In genomic region chr1:203324103-203325003, GRCh38 we compare ENCODE assay signal across 8 cellular contexts. TPM values are rescaled to one million over a fixed set of nuclear protein-coding genes. Genes with fewer than 3 reads are reported as not detected.
DNase-seq lines count a peak whose midpoint lies in the region; ATAC-seq and TF ChIP-seq lines count a peak whose summit lies in the region.

No MANE protein-coding gene starts in this region.

- H3K4me3 Mint-ChIP-seq in activated B cell treated with CpG ODN at 0.5 μM for 24 hours: peak overlapping the region; percentile 84
- peak overlapping the region; percentile 83 for H3K4me3 Mint-ChIP-seq in stimulated activated memory B cell treated with anti-CD40 and anti-IgM and Interleukin-4, amounts not matched to agents 10 μg/mL and 1 μg/mL and 100 μg/mL, for 72 hours

- H3K4me1 ChIP-seq in esophagus squamous epithelium: peaks cover 64 to 87% (median 67%) of the 10 kb centered on the region in 3 donors

- H3K27ac Mint-ChIP-seq in activated B cell treated with CpG ODN at 0.5 μM for 24 hours: peak overlapping the region; percentile 96
- peak overlapping the region; percentile 93 for H3K27ac Mint-ChIP-seq in stimulated activated memory B cell treated with anti-CD40 and anti-IgM and Interleukin-4, amounts not matched to agents 10 μg/mL and 1 μg/mL and 100 μg/mL, for 72 hours

- peak overlapping the region; percentile 48 for H3K27ac ChIP-seq in KOPT-K1 (ENCODE audit: low read depth, low read length, poor library complexity, severe bottlenecking)
- H3K27ac ChIP-seq in esophagus squamous epithelium: peak overlapping the region; percentile 42 to 96 (median 88)

- DNase-seq in activated B cell treated with CpG ODN at 0.5 μM for 24 hours: no peak
- DNase-seq in esophagus squamous epithelium (lab: John Stamatoyannopoulos, UW): no peak
- DNase-seq in KBM-7: no peak
- no peak for DNase-seq in AG20443 (ENCODE audit: low spot score)
- DNase-seq in NCI-H226: no peak

- TF ChIP-seq POLR2A in esophagus squamous epithelium (IDR thresholded peaks at IDR 0.05): no peak

- intact Hi-C loops in activated B cell treated with CpG ODN at 0.5 μM for 24 hours (cut with micrococcal nuclease) (loop anchor here (1.0 to 5.0 kb wide), 3 partner anchors 7 to 317 kb away; partner anchors contain the start of genes PPFIA4 and TMEM183A), esophagus squamous epithelium (cut with DNase I) (no loop called here)

- in situ Hi-C loops in KBM-7 (cut with MboI; ENCODE audit: low pct_unique_long_range_greater_than_20kb, low sequenced_read_pairs): no loop called here

- TF ChIP-seq CTCF in activated B cell treated with CpG ODN at 0.5 μM for 24 hours (IDR thresholded peaks at IDR 0.05): no peak
- no peak for TF ChIP-seq CTCF in esophagus squamous epithelium (IDR thresholded peaks at IDR 0.05)

- no peaks in the 10 kb centered on the region for H3K36me3 Mint-ChIP-seq in activated B cell treated with CpG ODN at 0.5 μM for 24 hours (ENCODE audit: low read depth)
- H3K36me3 Mint-ChIP-seq in stimulated activated memory B cell treated with anti-CD40 and anti-IgM and Interleukin-4, amounts not matched to agents 10 μg/mL and 1 μg/mL and 100 μg/mL, for 72 hours: no peaks in the 10 kb centered on the region

- H3K9me3 ChIP-seq in KOPT-K1 (ENCODE audit: insufficient read depth, low read length, poor library complexity, severe bottlenecking) (no peaks in the 10 kb centered on the region), esophagus squamous epithelium (no peaks in the 10 kb centered on the region)

- H3K4me1 Mint-ChIP-seq in activated B cell treated with CpG ODN at 0.5 μM for 24 hours: peaks cover 93% of the 10 kb centered on the region
- peaks cover 93% of the 10 kb centered on the region for H3K4me1 Mint-ChIP-seq in stimulated activated memory B cell treated with anti-CD40 and anti-IgM and Interleukin-4, amounts not matched to agents 10 μg/mL and 1 μg/mL and 100 μg/mL, for 72 hours

- ATAC-seq in activated B cell treated with CpG ODN at 0.5 μM for 24 hours (ENCODE audit: low read depth) (no peak), HG03175 (IDR thresholded peaks at IDR 0.05; ENCODE audit: unreplicated experiment) (no peak)
- ATAC-seq in stimulated activated memory B cell treated with anti-CD40 and anti-IgM and Interleukin-4, amounts not matched to agents 10 μg/mL and 1 μg/mL and 100 μg/mL, for 72 hours: peak; percentile 1

- H3K9me3 Mint-ChIP-seq in activated B cell treated with CpG ODN at 0.5 μM for 24 hours: no peaks in the 10 kb centered on the region
- H3K9me3 Mint-ChIP-seq in stimulated activated memory B cell treated with anti-CD40 and anti-IgM and Interleukin-4, amounts not matched to agents 10 μg/mL and 1 μg/mL and 100 μg/mL, for 72 hours: no peaks in the 10 kb centered on the region

- H3K36me3 ChIP-seq in KOPT-K1 (ENCODE audit: insufficient read depth, low read length) (no peaks in the 10 kb centered on the region), esophagus squamous epithelium (no peaks in the 10 kb centered on the region)

- H3K4me3 ChIP-seq in esophagus squamous epithelium: no peak overlapping the region

- no peaks in the 10 kb centered on the region for H3K27me3 ChIP-seq in esophagus squamous epithelium

- no peaks in the 10 kb centered on the region for H3K27me3 Mint-ChIP-seq in activated B cell treated with CpG ODN at 0.5 μM for 24 hours
- no peaks in the 10 kb centered on the region for H3K27me3 Mint-ChIP-seq in stimulated activated memory B cell treated with anti-CD40 and anti-IgM and Interleukin-4, amounts not matched to agents 10 μg/mL and 1 μg/mL and 100 μg/mL, for 72 hours

- 74 to 75% methylated on average over 10 to 15 of the region's 15 CpGs for WGBS in esophagus squamous epithelium, 2 donors

- POLR2A ChIA-PET in activated B cell treated with CpG ODN at 0.5 μM for 24 hours (lab: Charles Lee): interaction anchor here (1.3 to 9.5 kb wide), 5 partner anchors 13 to 57 kb away, joined by 4 to 1136 read pairs (median 92); partner anchors contain the start of gene BTG2

- CTCF ChIA-PET in activated B cell treated with CpG ODN at 0.5 μM for 24 hours (lab: Charles Lee): interaction anchor here (0.6 to 9.4 kb wide), 14 partner anchors 12 to 378 kb away, joined by 3 to 168 read pairs (median 5); partner anchors contain the start of gene BTG2

RNA-seq across cellular contexts. Expression of gene BTG2, which starts 19.0 kb away (rescaled TPM):
- total RNA-seq in activated B cell treated with CpG ODN at 0.5 μM for 24 hours (419 and 448 TPM in 2 replicates), esophagus squamous epithelium (10 to 100 TPM; 29.7 to 46.2 (median 41.3) TPM)

RNA-seq across cellular contexts. Expression of gene FMOD, which starts 26.6 kb away (rescaled TPM):
- total RNA-seq in activated B cell treated with CpG ODN at 0.5 μM for 24 hours (not detected in 2 replicates), esophagus squamous epithelium (10 to 100 TPM in 2 of 4 donors, 1 to 10 TPM in 2; 4.3 to 29.9 (median 9.9) TPM)
